Comparison of ENCODE assay signal across 8 cellular contexts in the genomic region with DNA sequence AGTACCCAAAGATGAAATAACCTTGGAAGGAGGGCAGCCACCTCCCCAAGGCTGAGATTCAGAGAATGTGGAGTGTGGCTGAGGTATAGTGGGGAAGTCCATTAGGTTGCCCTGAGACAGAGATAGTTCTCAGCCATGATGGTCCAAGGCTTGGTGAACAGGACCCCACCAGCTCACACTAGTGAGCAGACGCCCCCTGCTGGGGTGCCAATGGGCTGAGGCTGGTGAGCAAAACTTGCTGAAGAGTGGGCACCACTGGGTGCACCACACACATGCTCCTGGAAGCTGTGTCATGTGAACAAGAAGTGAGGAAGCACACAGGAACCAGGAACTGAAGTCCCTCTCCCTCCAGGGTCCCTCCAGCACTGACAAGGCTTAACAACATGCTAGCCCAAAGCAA. TPM values are rescaled to one million over a fixed set of nuclear protein-coding genes. Genes with fewer than 3 reads are reported as not detected.
DNase-seq lines count a peak whose midpoint lies in the region; ATAC-seq and TF ChIP-seq lines count a peak whose summit lies in the region.

No MANE protein-coding gene starts in this region.

- TF ChIP-seq POLR2A in gastrocnemius medialis (IDR thresholded peaks at IDR 0.05), result no peak

- H3K36me3 ChIP-seq in gastrocnemius medialis, result no peaks in the 10 kb centered on the region

- H3K36me3 Mint-ChIP-seq in CD14-positive monocyte, result no peaks in the 10 kb centered on the region

- no peaks in the 10 kb centered on the region for H3K9me3 ChIP-seq in gastrocnemius medialis

- no peaks in the 10 kb centered on the region for H3K27me3 ChIP-seq in gastrocnemius medialis

- H3K27ac Mint-ChIP-seq in CD14-positive monocyte, result peak overlapping the region in 1 of 7 donors; percentile 5

- in situ Hi-C loops in gastrocnemius medialis (cut with MboI; ENCODE audit: low sequenced_read_pairs in 4 of 4), result loop anchor here in 3 of 4 donors (25.0 kb wide), 1 partner anchor 303 kb away; no protein-coding TSS in a partner anchor

- H3K9me3 Mint-ChIP-seq in CD14-positive monocyte, result peaks cover 0 to 5% (median 0%) of the 10 kb centered on the region in 7 donors

- H3K27me3 Mint-ChIP-seq in CD14-positive monocyte (ENCODE audit: low read depth in 3 of 3), result peaks cover 0 to 4% (median 0%) of the 10 kb centered on the region in 3 donors

- peak; percentile 62 for ATAC-seq in GM19463 (IDR thresholded peaks at IDR 0.05; ENCODE audit: unreplicated experiment)
- no peak for ATAC-seq in gastrocnemius medialis

- DNase-seq in CD14-positive monocyte (ENCODE audit: low spot score) (no peak), NCI-H226 (peak; percentile 6), glomerular visceral epithelial cell (ENCODE audit: extremely low spot score) (peak; percentile 25), gastrocnemius medialis (no peak), inferior parietal cortex (ENCODE audit: extremely low spot score) (no peak)
- DNase-seq in activated CD8-positive, alpha-beta memory T cell treated with anti-CD3 and anti-CD28 coated beads, Interleukin-2, amount 50 U/mL, for 48 hours, result peak; percentile 80
- DNase-seq in stimulated activated CD4-positive, alpha-beta T cell treated with anti-CD3 and anti-CD28 coated beads, Interleukin-4, amount 100 ng/mL, for 4 hours, result peak; percentile 26 to 36

- peaks cover 4% of the 10 kb centered on the region for H3K4me1 Mint-ChIP-seq in CD14-positive monocyte

- TF ChIP-seq CTCF in CD14-positive monocyte (IDR thresholded peaks at IDR 0.05), result peak; percentile 25
- peak in 2 of 5 experiments; percentile 26 to 47 for TF ChIP-seq CTCF in gastrocnemius medialis (IDR thresholded peaks at IDR 0.05 in 4 of 5, conservative IDR thresholded peaks at IDR 0.05 in 1 of 5)

- H3K27ac ChIP-seq in gastrocnemius medialis, result no peak overlapping the region

- intact Hi-C loops in CD14-positive monocyte (cut with micrococcal nuclease), result loop anchor here in 1 of 2 donors (10.0 kb wide), 1 partner anchor 311 kb away; no protein-coding TSS in a partner anchor
- intact Hi-C loops in gastrocnemius medialis (cut with DNase I; ENCODE audit: low total_unique reads), result no loop called here

- H3K4me3 Mint-ChIP-seq in CD14-positive monocyte, result no peak overlapping the region

- no peaks in the 10 kb centered on the region for H3K4me1 ChIP-seq in gastrocnemius medialis

- no peak overlapping the region for H3K4me3 ChIP-seq in gastrocnemius medialis

RNA-seq across cellular contexts. Expression of a gene that starts 8.9 kb away (rescaled TPM):
- polyA plus RNA-seq in CD14-positive monocyte, result not detected
- under 1 TPM in 1 of 4 donors, not detected in 3; 0.26 TPM for total RNA-seq in gastrocnemius medialis

RNA-seq across cellular contexts. Expression of a gene that starts 9.3 kb away (rescaled TPM):
- 10 to 100 TPM; 55.1 to 60.1 TPM for polyA plus RNA-seq in CD14-positive monocyte
- 10 to 100 TPM; 23.6 to 31.3 (median 27.2) TPM for total RNA-seq in gastrocnemius medialis

Comparison
In these comparisons a context has a peak if more than half of its experiments do, and no peak if none do; other contexts are left out.
1. DNase-seq: peak in NCI-H226 (single experiment), activated CD8-positive, alpha-beta memory T cell treated with anti-CD3 and anti-CD28 coated beads, Interleukin-2, amount 50 U/mL, for 48 hours (single experiment), glomerular visceral epithelial cell (single experiment) and stimulated activated CD4-positive, alpha-beta T cell treated with anti-CD3 and anti-CD28 coated beads, Interleukin-4, amount 100 ng/mL, for 4 hours (2 of 2); none in CD14-positive monocyte (single experiment), gastrocnemius medialis (0 of 2) and inferior parietal cortex (single experiment).